Comparison of ENCODE assay signal across 31 cellular contexts in genomic region chr13:49213539-49213938, GRCh38. TPM values are rescaled to one million over a fixed set of nuclear protein-coding genes. Genes with fewer than 3 reads are reported as not detected.
"Had no signal": no experiment of that assay in that cellular context is flagged by ENCODE, and none has a peak within 500 bp of the region (broad histone marks: within the 10 kb centered on the region; RNA-seq: fewer than 3 reads in every experiment).

No MANE protein-coding gene starts in this region.

- H3K4me3 ChIP-seq: colonic mucosa, dorsolateral prefrontal cortex, esophagus squamous epithelium, gastroesophageal sphincter, heart left ventricle, upper lobe of left lung had no signal

- H3K9me3 ChIP-seq: colonic mucosa, esophagus squamous epithelium, gastroesophageal sphincter, heart left ventricle, upper lobe of left lung had no signal

- H3K4me3 Mint-ChIP-seq: activated CD4-positive, alpha-beta T cell treated with anti-CD3 and anti-CD28 coated beads, Interleukin-2, amount 10 ng/mL, durations not matched to agents 7 days and 5 days; activated CD8-positive, alpha-beta T cell treated with anti-CD3 and anti-CD28 coated beads, Interleukin-2, amount 10 ng/mL, durations not matched to agents 7 days and 5 days; activated naive CD8-positive, alpha-beta T cell treated with anti-CD3 and anti-CD28 coated beads for 36 hours; activated T-cell treated with anti-CD3 and anti-CD28 coated beads, Interleukin-2, amount 50 U/mL, for 24 hours; effector memory CD8-positive, alpha-beta T cell; nephron progenitor cell had no signal

- ATAC-seq: activated CD8-positive, alpha-beta T cell treated with anti-CD3 and anti-CD28 coated beads, Interleukin-2, amount 10 ng/mL, durations not matched to agents 7 days and 5 days; effector memory CD8-positive, alpha-beta T cell; gastroesophageal sphincter; heart left ventricle; right cardiac atrium; stimulated activated naive CD8-positive, alpha-beta T cell treated with anti-CD3 and anti-CD28 coated beads, Interleukin-15, Interleukin-2, amounts not matched to agents 100 U/mL and 50 U/mL, for 24 hours had no signal

- H3K27ac Mint-ChIP-seq: activated CD4-positive, alpha-beta T cell treated with anti-CD3 and anti-CD28 coated beads, Interleukin-2, amount 10 ng/mL, durations not matched to agents 7 days and 5 days; activated CD8-positive, alpha-beta T cell treated with anti-CD3 and anti-CD28 coated beads, Interleukin-2, amount 10 ng/mL, durations not matched to agents 7 days and 5 days; activated naive CD8-positive, alpha-beta T cell treated with anti-CD3 and anti-CD28 coated beads for 36 hours; activated T-cell treated with anti-CD3 and anti-CD28 coated beads, Interleukin-2, amount 50 U/mL, for 24 hours; effector memory CD8-positive, alpha-beta T cell; nephron progenitor cell had no signal

- H3K27ac ChIP-seq: colonic mucosa, dorsolateral prefrontal cortex, esophagus squamous epithelium, gastroesophageal sphincter, heart left ventricle, parathyroid adenoma, upper lobe of left lung had no signal

- H3K36me3 ChIP-seq: colonic mucosa had no signal

- H3K9me3 Mint-ChIP-seq: activated T-cell treated with anti-CD3 and anti-CD28 coated beads, Interleukin-2, amount 50 U/mL, for 24 hours; effector memory CD8-positive, alpha-beta T cell had no signal

- DNase-seq: activated CD4-positive, alpha-beta T cell treated with anti-CD3 and anti-CD28 coated beads, Interleukin-2, amount 10 ng/mL, durations not matched to agents 7 days and 5 days; activated CD4-positive, CD25-positive, alpha-beta regulatory T cell treated with anti-CD3 and anti-CD28 coated beads, Interleukin-2, amount 50 U/mL, for 72 hours; activated CD8-positive, alpha-beta T cell treated with anti-CD3 and anti-CD28 coated beads, Interleukin-2, amount 10 ng/mL, durations not matched to agents 7 days and 5 days; activated naive CD4-positive, alpha-beta T cell treated with Interleukin-2 at 50 U/mL for 16 hours; activated naive CD8-positive, alpha-beta T cell treated with anti-CD3 and anti-CD28 coated beads for 36 hours; activated T-cell treated with anti-CD3 and anti-CD28 coated beads, Interleukin-2, amount 50 U/mL, for 24 hours; colonic mucosa; dorsolateral prefrontal cortex; effector memory CD8-positive, alpha-beta T cell; esophagus squamous epithelium; heart left ventricle; islet precursor cell; left colon; mesenchymal stem cell; nephron progenitor cell; nucleus accumbens; right cardiac atrium; stimulated activated CD4-positive, alpha-beta T cell treated with anti-CD3 and anti-CD28 coated beads, Interleukin-12 subunit alpha, Interleukin-12 subunit beta, amount 100 ng/mL, for 4 hours; stimulated activated CD4-positive, alpha-beta T cell treated with anti-CD3 and anti-CD28 coated beads, Interleukin-4, amount 100 ng/mL, for 4 hours; stimulated activated naive CD8-positive, alpha-beta T cell treated with anti-CD3 and anti-CD28 coated beads, Interleukin-15, Interleukin-2, amounts not matched to agents 100 U/mL and 50 U/mL, for 24 hours; upper lobe of left lung had no signal

- H3K4me1 ChIP-seq: colonic mucosa, parathyroid adenoma had no signal

- H3K27me3 ChIP-seq: colonic mucosa, upper lobe of left lung had no signal

- H3K9ac ChIP-seq: parathyroid adenoma had no signal

RNA-seq across cellular contexts. Expression of gene MLNR, which starts 6.6 kb away (rescaled TPM):
- total RNA-seq: activated CD4-positive, alpha-beta T cell treated with anti-CD3 and anti-CD28 coated beads, Interleukin-2, amount 10 ng/mL, durations not matched to agents 7 days and 5 days; activated CD8-positive, alpha-beta T cell treated with anti-CD3 and anti-CD28 coated beads, Interleukin-2, amount 10 ng/mL, durations not matched to agents 7 days and 5 days; activated naive CD8-positive, alpha-beta T cell treated with anti-CD3 and anti-CD28 coated beads for 36 hours; bronchial epithelial cell; colonic mucosa; dorsolateral prefrontal cortex; left colon; lower leg skin; mononuclear cell; myocyte; pulmonary artery endothelial cell; right cardiac atrium; subcutaneous adipose tissue; T-helper 2 cell treated with Interferon-gamma antibody and Interleukin-4, amounts not matched to agents 100 ng/mL and 5 ng/mL, for 36 hours had no signal
- polyA plus RNA-seq: heart left ventricle, right cardiac atrium, thymus had no signal
